18 cellular contexts compared by ENCODE assay signal in the genomic region with DNA sequence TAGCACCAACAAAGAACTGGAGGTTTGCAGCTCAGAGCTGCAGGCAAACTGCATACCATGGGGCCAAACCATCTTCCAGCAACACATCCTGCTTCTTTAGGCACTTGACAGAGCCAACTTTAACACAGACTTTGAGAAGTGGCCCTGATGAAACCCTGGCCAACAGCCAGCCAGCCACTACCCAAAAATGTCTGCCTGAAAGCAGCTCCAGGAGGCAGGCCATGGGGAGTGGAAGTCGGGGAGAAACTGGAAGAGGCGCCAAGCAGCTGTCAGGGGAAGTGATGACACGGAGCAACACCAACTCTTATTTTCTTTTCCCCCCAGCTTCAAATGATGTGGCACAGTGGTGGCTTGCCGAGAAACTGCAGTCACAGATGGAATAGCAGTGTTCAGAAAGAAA.
DNase-seq lines count a peak whose midpoint lies in the region; ATAC-seq and TF ChIP-seq lines count a peak whose summit lies in the region.
"Had no signal": no experiment of that assay in that cellular context is flagged by ENCODE, and none has a peak within 500 bp of the region (broad histone marks: within the 10 kb centered on the region; RNA-seq: fewer than 3 reads in every experiment).

No MANE protein-coding gene starts in this region.

- 35 to 41% (median 38%) methylated on average over 4 of the region's 4 CpGs for WGBS in heart left ventricle, 4 donors
- 33% methylated on average over 4 of the region's 4 CpGs for WGBS in right cardiac atrium

- H3K27ac ChIP-seq in left ventricle myocardium inferior (replicated peaks) (no peak overlapping the region), heart left ventricle (peak overlapping the region in 2 of 12 donors; percentile 1 to 22), right cardiac atrium (ENCODE audit: low read length) (no peak overlapping the region)
- H3K27ac ChIP-seq: BLaER1, HL-60 had no signal

- H3K4me3 ChIP-seq in left ventricle myocardium inferior (no peak overlapping the region), heart left ventricle (no peak overlapping the region), right cardiac atrium (ENCODE audit: low read length) (no peak overlapping the region)
- H3K4me3 ChIP-seq: BLaER1, GM12878, GM23338 had no signal

- TF ChIP-seq POLR2A in heart left ventricle (IDR thresholded peaks at IDR 0.05) = no peak

- H3K27me3 ChIP-seq in left ventricle myocardium inferior (ENCODE audit: low read depth) = no peaks in the 10 kb centered on the region
- no peaks in the 10 kb centered on the region for H3K27me3 ChIP-seq in heart left ventricle
- no peaks in the 10 kb centered on the region for H3K27me3 ChIP-seq in right cardiac atrium (ENCODE audit: control insufficient read depth, insufficient read depth)
- H3K27me3 ChIP-seq: BLaER1 had no signal

- H3K9me3 ChIP-seq in left ventricle myocardium inferior (replicated peaks) (peaks cover 15% of the 10 kb centered on the region), heart left ventricle (peaks cover 0 to 22% (median 4%) of the 10 kb centered on the region in 12 donors), right cardiac atrium (ENCODE audit: control insufficient read depth, low read length) (no peaks in the 10 kb centered on the region)

- H3K4me1 ChIP-seq in left ventricle myocardium inferior (peaks cover 4% of the 10 kb centered on the region), heart left ventricle (peaks cover 0 to 18% (median 0%) of the 10 kb centered on the region in 12 donors), right cardiac atrium (ENCODE audit: control insufficient read depth, insufficient read depth, low read length) (no peaks in the 10 kb centered on the region)
- H3K4me1 ChIP-seq: BLaER1 had no signal

- peak; percentile 46 for ATAC-seq in Right ventricle myocardium inferior
- peak in 3 of 4 donors; percentile 44 to 58 (median 48) for ATAC-seq in heart left ventricle
- ATAC-seq in right cardiac atrium = peak; percentile 73 to 85
- no peak for ATAC-seq in GM18511 (IDR thresholded peaks at IDR 0.05; ENCODE audit: unreplicated experiment)
- ATAC-seq: CD8-positive, alpha-beta T cell; GM12878; GM23338 had no signal

- H3K36me3 ChIP-seq in left ventricle myocardium inferior = no peaks in the 10 kb centered on the region
- H3K36me3 ChIP-seq in heart left ventricle = no peaks in the 10 kb centered on the region
- H3K36me3 ChIP-seq: BLaER1 had no signal

- intact Hi-C loops in Right ventricle myocardium inferior (cut with DNase I) (no loop called here), left ventricle myocardium inferior (cut with micrococcal nuclease) (no loop called here), heart left ventricle (cut with DNase I) (no loop called here), right cardiac atrium (cut with DNase I) (no loop called here)

- DNase-seq in Right ventricle myocardium inferior (ENCODE audit: missing footprints) (peak; percentile 68), left ventricle myocardium inferior (no peak), MV-4-11 (lab: John Stamatoyannopoulos, UW) (peak; percentile 44), heart left ventricle (peak in 2 of 5 donors; percentile 56 to 80), right cardiac atrium (peak; percentile 66 to 91 (median 85)), middle frontal gyrus (ENCODE audit: extremely low spot score, low spot score) (no peak), DMS53 (lab: John Stamatoyannopoulos, UW) (no peak)
- DNase-seq: 8988T; Calu3; CD8-positive, alpha-beta T cell; DND-41; EL; HCEC 1CT had no signal

- TF ChIP-seq CTCF in left ventricle myocardium inferior (IDR thresholded peaks at IDR 0.05; ENCODE audit: borderline replicate concordance) (no peak), heart left ventricle (IDR thresholded peaks at IDR 0.05) (no peak)

Comparison
In these comparisons a context has a peak if more than half of its experiments do, and no peak if none do; other contexts are left out.
1. DNase-seq: peak in Right ventricle myocardium inferior (single experiment), MV-4-11 (single experiment) and right cardiac atrium (3 of 3); none in left ventricle myocardium inferior (single experiment), middle frontal gyrus (single experiment) and DMS53 (single experiment).